1 cellular context compared by ENCODE assay signal in the genomic region with DNA sequence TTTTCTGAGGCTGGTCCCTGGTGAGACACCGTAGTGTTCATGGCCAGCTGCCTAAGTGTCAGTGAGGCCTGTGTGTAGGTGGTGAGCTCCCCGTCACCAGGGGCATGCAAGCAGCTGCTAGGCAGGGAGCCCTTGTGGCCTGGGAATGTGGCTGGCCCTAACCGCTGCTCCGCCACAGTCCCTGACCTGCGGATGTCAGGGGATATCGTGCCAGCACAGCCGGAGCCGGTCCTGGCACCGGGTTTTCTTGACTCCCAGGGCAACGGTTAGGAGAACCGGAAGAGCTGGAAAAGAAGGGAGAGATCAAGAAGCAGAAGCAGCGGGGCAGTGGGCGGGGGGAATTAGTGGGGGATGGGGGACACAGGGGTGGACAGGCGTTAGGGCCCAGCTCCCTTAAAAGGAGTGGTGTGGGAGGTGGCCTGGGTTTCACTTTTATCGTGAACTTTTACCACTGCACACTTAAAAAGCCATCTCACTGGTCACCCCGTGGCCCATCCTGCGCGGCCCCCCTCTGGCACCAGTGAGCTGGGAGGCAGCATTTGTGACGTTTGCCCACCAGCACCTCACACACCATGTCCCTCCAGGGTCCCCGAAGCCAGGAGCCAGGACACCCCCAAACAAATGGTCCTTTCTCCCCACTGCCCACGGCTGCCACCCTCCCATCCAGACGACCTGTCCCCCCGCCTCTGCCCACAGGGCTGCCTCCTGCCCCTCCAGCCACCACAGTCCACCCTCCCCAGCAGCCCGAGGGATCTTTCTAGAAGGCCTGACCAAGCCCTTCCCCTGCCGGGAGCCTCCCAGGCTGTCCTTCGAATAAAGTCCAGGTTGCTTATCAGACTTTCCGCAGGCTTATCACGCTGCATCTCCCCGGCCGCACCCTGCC.
TF ChIP-seq lines count a peak whose summit lies in the region.

No MANE protein-coding gene starts in this region.

TF ChIP-seq in K562, 482 proteins besides CTCF, POLR2A, EP300 and RAD21 (continued from another document and continues in another):
- TF ChIP-seq, protein P1, sequence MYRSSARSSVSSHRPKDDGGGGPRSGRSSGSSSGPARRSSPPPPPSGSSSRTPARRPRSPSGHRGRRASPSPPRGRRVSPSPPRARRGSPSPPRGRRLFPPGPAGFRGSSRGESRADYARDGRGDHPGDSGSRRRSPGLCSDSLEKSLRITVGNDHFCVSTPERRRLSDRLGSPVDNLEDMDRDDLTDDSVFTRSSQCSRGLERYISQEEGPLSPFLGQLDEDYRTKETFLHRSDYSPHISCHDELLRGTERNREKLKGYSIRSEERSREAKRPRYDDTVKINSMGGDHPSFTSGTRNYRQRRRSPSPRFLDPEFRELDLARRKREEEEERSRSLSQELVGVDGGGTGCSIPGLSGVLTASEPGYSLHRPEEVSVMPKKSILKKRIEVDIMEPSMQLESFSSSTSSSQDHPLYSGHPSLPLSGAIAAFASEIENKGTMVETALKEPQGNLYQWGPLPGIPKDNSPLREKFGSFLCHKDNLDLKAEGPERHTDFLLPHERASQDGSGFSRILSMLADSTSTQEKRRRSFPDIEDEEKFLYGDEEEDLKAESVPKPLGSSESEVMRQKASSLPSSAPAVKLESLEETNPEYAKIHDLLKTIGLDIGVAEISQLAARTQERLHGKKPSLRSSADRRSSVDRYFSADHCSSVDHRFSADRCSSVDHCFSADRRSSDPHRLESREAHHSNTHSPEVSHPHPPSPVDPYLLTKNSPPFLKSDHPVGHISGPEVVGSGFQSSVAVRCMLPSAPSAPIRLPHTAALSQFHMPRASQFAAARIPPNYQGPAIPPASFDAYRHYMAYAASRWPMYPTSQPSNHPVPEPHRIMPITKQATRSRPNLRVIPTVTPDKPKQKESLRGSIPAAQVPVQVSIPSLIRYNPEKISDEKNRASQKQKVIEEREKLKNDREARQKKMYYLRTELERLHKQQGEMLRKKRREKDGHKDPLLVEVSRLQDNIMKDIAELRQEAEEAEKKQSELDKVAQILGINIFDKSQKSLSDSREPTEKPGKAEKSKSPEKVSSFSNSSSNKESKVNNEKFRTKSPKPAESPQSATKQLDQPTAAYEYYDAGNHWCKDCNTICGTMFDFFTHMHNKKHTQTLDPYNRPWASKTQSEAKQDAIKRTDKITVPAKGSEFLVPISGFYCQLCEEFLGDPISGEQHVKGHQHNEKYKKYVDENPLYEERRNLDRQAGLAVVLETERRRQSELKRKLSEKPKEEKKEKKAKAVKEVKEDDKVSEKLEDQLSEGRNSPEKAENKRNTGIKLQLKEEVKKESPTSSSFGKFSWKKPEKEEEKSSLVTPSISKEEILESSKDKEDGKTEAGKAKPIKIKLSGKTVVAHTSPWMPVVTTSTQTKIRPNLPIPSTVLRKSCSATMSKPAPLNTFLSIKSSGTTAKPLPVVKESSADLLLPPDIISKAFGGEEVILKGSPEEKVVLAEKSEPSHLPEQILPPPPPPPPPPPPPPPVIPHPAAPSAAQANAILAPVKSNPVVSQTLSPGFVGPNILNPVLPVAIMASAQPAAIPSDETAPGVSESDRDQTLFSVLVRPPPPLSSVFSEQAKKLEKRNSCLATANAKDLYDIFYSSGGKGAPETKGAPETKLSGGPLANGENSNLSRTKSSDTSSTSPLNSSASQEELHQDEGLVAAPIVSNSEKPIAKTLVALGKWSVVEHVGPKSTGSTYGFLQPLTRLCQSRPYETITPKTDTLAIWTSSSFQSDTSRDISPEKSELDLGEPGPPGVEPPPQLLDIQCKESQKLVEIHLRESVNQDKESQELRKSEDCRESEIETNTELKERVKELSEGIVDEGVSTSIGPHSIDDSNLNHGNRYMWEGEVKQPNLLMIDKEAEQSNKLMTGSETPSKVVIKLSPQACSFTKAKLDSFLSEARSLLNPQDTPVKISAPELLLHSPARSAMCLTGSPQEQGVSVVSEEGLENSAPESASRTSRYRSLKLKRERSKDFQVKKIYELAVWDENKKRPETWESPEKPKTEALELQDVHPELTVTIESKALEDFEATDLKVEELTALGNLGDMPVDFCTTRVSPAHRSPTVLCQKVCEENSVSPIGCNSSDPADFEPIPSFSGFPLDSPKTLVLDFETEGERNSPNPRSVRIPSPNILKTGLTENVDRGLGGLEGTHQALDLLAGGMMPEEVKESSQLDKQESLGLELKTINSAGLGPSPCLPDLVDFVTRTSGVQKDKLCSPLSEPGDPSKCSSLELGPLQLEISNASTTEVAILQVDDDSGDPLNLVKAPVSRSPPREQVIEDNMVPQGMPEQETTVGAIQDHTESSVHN (IDR thresholded peaks at IDR 0.05; ENCODE audit: borderline replicate concordance in 1 of 2, low read depth in 1 of 2), result 0 out of 4 replicates have a peak, but pooled peaks of 1 of the 2 experiments have one; percentile 74
- TF ChIP-seq, protein P2, sequence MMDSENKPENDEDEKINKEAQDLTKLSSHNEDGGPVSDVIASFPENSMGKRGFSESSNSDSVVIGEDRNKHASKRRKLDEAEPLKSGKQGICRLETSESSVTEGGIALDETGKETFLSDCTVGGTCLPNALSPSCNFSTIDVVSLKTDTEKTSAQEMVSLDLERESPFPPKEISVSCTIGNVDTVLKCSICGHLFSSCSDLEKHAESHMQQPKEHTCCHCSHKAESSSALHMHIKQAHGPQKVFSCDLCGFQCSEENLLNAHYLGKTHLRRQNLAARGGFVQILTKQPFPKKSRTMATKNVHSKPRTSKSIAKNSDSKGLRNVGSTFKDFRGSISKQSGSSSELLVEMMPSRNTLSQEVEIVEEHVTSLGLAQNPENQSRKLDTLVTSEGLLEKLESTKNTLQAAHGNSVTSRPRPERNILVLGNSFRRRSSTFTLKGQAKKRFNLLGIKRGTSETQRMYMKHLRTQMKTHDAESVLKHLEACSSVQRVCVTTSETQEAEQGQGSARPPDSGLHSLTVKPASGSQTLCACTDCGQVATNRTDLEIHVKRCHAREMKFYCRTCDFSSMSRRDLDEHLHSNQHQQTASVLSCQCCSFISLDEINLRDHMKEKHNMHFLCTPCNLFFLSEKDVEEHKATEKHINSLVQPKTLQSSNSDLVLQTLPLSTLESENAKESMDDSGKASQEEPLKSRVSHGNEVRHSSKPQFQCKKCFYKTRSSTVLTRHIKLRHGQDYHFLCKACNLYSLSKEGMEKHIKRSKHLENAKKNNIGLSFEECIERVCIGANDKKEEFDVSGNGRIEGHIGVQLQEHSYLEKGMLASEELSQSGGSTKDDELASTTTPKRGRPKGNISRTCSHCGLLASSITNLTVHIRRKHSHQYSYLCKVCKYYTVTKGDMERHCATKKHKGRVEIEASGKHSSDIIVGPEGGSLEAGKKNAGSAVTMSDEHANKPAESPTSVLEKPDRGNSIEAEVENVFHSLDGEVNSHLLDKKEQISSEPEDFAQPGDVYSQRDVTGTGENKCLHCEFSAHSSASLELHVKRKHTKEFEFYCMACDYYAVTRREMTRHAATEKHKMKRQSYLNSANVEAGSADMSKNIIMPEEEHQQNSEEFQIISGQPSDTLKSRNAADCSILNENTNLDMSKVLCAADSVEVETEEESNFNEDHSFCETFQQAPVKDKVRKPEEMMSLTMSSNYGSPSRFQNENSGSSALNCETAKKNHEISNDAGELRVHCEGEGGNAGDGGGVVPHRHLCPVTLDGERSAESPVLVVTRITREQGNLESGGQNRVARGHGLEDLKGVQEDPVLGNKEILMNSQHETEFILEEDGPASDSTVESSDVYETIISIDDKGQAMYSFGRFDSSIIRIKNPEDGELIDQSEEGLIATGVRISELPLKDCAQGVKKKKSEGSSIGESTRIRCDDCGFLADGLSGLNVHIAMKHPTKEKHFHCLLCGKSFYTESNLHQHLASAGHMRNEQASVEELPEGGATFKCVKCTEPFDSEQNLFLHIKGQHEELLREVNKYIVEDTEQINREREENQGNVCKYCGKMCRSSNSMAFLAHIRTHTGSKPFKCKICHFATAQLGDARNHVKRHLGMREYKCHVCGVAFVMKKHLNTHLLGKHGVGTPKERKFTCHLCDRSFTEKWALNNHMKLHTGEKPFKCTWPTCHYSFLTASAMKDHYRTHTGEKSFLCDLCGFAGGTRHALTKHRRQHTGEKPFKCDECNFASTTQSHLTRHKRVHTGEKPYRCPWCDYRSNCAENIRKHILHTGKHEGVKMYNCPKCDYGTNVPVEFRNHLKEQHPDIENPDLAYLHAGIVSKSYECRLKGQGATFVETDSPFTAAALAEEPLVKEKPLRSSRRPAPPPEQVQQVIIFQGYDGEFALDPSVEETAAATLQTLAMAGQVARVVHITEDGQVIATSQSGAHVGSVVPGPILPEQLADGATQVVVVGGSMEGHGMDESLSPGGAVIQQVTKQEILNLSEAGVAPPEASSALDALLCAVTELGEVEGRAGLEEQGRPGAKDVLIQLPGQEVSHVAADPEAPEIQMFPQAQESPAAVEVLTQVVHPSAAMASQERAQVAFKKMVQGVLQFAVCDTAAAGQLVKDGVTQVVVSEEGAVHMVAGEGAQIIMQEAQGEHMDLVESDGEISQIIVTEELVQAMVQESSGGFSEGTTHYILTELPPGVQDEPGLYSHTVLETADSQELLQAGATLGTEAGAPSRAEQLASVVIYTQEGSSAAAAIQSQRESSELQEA (IDR thresholded peaks at IDR 0.05; ENCODE audit: low read depth), result peak; percentile 88
- peak; percentile 12; the same call in 1 of the 2 replicates for TF ChIP-seq ZKSCAN8 (CRISPR knock-in tag; IDR thresholded peaks at IDR 0.05)
- TF ChIP-seq ATF7 (IDR thresholded peaks at IDR 0.05), result peak; percentile 38; the same call in 1 of the 2 replicates
- TF ChIP-seq THRAP3 (IDR thresholded peaks at IDR 0.05; ENCODE audit: borderline replicate concordance), result 0 out of 2 replicates have a peak, but pooled peaks have one; percentile 47
- TF ChIP-seq, protein P3, sequence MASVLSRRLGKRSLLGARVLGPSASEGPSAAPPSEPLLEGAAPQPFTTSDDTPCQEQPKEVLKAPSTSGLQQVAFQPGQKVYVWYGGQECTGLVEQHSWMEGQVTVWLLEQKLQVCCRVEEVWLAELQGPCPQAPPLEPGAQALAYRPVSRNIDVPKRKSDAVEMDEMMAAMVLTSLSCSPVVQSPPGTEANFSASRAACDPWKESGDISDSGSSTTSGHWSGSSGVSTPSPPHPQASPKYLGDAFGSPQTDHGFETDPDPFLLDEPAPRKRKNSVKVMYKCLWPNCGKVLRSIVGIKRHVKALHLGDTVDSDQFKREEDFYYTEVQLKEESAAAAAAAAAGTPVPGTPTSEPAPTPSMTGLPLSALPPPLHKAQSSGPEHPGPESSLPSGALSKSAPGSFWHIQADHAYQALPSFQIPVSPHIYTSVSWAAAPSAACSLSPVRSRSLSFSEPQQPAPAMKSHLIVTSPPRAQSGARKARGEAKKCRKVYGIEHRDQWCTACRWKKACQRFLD (CRISPR knock-in tag; IDR thresholded peaks at IDR 0.05), result peak; percentile 94
- no peak for TF ChIP-seq TAF15 (IDR thresholded peaks at IDR 0.05; ENCODE audit: low read depth, low read length)
- no peak for TF ChIP-seq ZNF436 (CRISPR knock-in tag; IDR thresholded peaks at IDR 0.05)
- TF ChIP-seq MEF2D (tag; conservative IDR thresholded peaks at IDR 0.05; ENCODE audit: low read depth), result peak; percentile 69
- TF ChIP-seq, protein P4, sequence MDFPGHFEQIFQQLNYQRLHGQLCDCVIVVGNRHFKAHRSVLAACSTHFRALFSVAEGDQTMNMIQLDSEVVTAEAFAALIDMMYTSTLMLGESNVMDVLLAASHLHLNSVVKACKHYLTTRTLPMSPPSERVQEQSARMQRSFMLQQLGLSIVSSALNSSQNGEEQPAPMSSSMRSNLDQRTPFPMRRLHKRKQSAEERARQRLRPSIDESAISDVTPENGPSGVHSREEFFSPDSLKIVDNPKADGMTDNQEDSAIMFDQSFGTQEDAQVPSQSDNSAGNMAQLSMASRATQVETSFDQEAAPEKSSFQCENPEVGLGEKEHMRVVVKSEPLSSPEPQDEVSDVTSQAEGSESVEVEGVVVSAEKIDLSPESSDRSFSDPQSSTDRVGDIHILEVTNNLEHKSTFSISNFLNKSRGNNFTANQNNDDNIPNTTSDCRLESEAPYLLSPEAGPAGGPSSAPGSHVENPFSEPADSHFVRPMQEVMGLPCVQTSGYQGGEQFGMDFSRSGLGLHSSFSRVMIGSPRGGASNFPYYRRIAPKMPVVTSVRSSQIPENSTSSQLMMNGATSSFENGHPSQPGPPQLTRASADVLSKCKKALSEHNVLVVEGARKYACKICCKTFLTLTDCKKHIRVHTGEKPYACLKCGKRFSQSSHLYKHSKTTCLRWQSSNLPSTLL (IDR thresholded peaks at IDR 0.05), result no peak
- TF ChIP-seq, protein P5, sequence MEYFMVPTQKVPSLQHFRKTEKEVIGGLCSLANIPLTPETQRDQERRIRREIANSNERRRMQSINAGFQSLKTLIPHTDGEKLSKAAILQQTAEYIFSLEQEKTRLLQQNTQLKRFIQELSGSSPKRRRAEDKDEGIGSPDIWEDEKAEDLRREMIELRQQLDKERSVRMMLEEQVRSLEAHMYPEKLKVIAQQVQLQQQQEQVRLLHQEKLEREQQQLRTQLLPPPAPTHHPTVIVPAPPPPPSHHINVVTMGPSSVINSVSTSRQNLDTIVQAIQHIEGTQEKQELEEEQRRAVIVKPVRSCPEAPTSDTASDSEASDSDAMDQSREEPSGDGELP (CRISPR knock-in tag; IDR thresholded peaks at IDR 0.05; ENCODE audit: borderline replicate concordance), result peak; percentile 91
- peak; percentile 56; the same call in 1 of the 2 replicates for TF ChIP-seq ETV5 (CRISPR knock-in tag; IDR thresholded peaks at IDR 0.05; ENCODE audit: low read depth)
- peak; percentile 82 for TF ChIP-seq POLR2H (tag; IDR thresholded peaks at IDR 0.05; ENCODE audit: low read depth)
- TF ChIP-seq RBBP5 (IDR thresholded peaks at IDR 0.05; ENCODE audit: borderline replicate concordance, insufficient read depth, low read length, poor library complexity, severe bottlenecking), result peak; percentile 90
- TF ChIP-seq MYBL2 (IDR thresholded peaks at IDR 0.05; ENCODE audit: low read depth), result peak; percentile 71
- no peak for TF ChIP-seq MYBL2 (CRISPR knock-in tag; IDR thresholded peaks at IDR 0.05; ENCODE audit: borderline replicate concordance)
- TF ChIP-seq FOXP1 (CRISPR knock-in tag; IDR thresholded peaks at IDR 0.05), result no peak
- TF ChIP-seq, protein P6, sequence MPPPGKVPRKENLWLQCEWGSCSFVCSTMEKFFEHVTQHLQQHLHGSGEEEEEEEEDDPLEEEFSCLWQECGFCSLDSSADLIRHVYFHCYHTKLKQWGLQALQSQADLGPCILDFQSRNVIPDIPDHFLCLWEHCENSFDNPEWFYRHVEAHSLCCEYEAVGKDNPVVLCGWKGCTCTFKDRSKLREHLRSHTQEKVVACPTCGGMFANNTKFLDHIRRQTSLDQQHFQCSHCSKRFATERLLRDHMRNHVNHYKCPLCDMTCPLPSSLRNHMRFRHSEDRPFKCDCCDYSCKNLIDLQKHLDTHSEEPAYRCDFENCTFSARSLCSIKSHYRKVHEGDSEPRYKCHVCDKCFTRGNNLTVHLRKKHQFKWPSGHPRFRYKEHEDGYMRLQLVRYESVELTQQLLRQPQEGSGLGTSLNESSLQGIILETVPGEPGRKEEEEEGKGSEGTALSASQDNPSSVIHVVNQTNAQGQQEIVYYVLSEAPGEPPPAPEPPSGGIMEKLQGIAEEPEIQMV (tag; conservative IDR thresholded peaks at IDR 0.05; ENCODE audit: low read depth), result 0 out of 2 replicates have a peak, but pooled peaks have one; percentile 43
- TF ChIP-seq, protein P7, sequence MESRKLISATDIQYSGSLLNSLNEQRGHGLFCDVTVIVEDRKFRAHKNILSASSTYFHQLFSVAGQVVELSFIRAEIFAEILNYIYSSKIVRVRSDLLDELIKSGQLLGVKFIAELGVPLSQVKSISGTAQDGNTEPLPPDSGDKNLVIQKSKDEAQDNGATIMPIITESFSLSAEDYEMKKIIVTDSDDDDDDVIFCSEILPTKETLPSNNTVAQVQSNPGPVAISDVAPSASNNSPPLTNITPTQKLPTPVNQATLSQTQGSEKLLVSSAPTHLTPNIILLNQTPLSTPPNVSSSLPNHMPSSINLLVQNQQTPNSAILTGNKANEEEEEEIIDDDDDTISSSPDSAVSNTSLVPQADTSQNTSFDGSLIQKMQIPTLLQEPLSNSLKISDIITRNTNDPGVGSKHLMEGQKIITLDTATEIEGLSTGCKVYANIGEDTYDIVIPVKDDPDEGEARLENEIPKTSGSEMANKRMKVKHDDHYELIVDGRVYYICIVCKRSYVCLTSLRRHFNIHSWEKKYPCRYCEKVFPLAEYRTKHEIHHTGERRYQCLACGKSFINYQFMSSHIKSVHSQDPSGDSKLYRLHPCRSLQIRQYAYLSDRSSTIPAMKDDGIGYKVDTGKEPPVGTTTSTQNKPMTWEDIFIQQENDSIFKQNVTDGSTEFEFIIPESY (CRISPR knock-in tag; IDR thresholded peaks at IDR 0.05), result peak; percentile 77
- TF ChIP-seq CHD1 (IDR thresholded peaks at IDR 0.05; ENCODE audit: low read length), result peak; percentile 68
- TF ChIP-seq ZNF143 (CRISPR knock-in tag; IDR thresholded peaks at IDR 0.05), result no peak
